Comparison of ENCODE assay signal across 2 cellular contexts in genomic region chr3:156558389-156558788, GRCh38.
TF ChIP-seq lines count a peak whose summit lies in the region.

No MANE protein-coding gene starts in this region.

TF ChIP-seq in HCT116, 20 proteins besides CTCF, POLR2A, EP300 and RAD21 (continued from another document):
- TF ChIP-seq REST (IDR thresholded peaks at IDR 0.05; ENCODE audit: low read depth) (no peak), EGR1 (IDR thresholded peaks at IDR 0.05; ENCODE audit: low read depth) (no peak), SRF (IDR thresholded peaks at IDR 0.05; ENCODE audit: low read depth) (no peak), MAX (IDR thresholded peaks at IDR 0.05) (no peak), ZBTB33 (IDR thresholded peaks at IDR 0.05; ENCODE audit: extremely low read depth, insufficient replicate concordance, low read length) (no peak), YY1 (IDR thresholded peaks at IDR 0.05; ENCODE audit: extremely low read depth, insufficient replicate concordance, low read depth, low read length) (no peak), FOSL1 (IDR thresholded peaks at IDR 0.05; ENCODE audit: low read depth) (no peak), POLR2AphosphoS5 (IDR thresholded peaks at IDR 0.05; ENCODE audit: low read depth, low read length) (no peak), TCF7L2 (IDR thresholded peaks at IDR 0.05; ENCODE audit: borderline replicate concordance, extremely low read depth, insufficient read depth, insufficient read length) (no peak), SIN3A (IDR thresholded peaks at IDR 0.05; ENCODE audit: low read depth) (no peak), JUND (IDR thresholded peaks at IDR 0.05) (no peak), EZH2phosphoT487 (IDR thresholded peaks at IDR 0.05; ENCODE audit: borderline replicate concordance) (no peak), CEBPB (IDR thresholded peaks at IDR 0.05; ENCODE audit: low read depth) (no peak), ATF3 (IDR thresholded peaks at IDR 0.05) (no peak), ZFX (IDR thresholded peaks at IDR 0.05) (no peak)

TF ChIP-seq in K562, 482 proteins besides CTCF, POLR2A, EP300 and RAD21 (continues in another document):
- TF ChIP-seq ZBTB26 (CRISPR knock-in tag; IDR thresholded peaks at IDR 0.05): no peak
- TF ChIP-seq BHLHE40 (IDR thresholded peaks at IDR 0.05; ENCODE audit: low read length): 0 out of 2 replicates have a peak, but pooled peaks have one; percentile 27
- TF ChIP-seq SOX6 (IDR thresholded peaks at IDR 0.05): peak; percentile 38; the same call in 1 of the 2 replicates
- no peak for TF ChIP-seq HEY1 (CRISPR knock-in tag; IDR thresholded peaks at IDR 0.05; ENCODE audit: borderline replicate concordance)
- no peak for TF ChIP-seq ERF (CRISPR knock-in tag; IDR thresholded peaks at IDR 0.05)
- no peak for TF ChIP-seq SMAD3 (CRISPR knock-in tag; conservative IDR thresholded peaks at IDR 0.05)
- no peak for TF ChIP-seq SFPQ (IDR thresholded peaks at IDR 0.05; ENCODE audit: low read depth, low read length)
- no peak; a peak in 1 of 4 replicates for TF ChIP-seq TBL1XR1 (IDR thresholded peaks at IDR 0.05; ENCODE audit: low read length in 2 of 2)
- TF ChIP-seq ZNF75A (CRISPR knock-in tag; IDR thresholded peaks at IDR 0.05): no peak
- TF ChIP-seq HDAC1 (IDR thresholded peaks at IDR 0.05): peak in 1 of 2 experiments; percentile 36; a peak in 1 of 4 replicates
- no peak for TF ChIP-seq ZNF780A (CRISPR knock-in tag; IDR thresholded peaks at IDR 0.05)
- 0 out of 2 replicates have a peak, but pooled peaks have one; percentile 27 for TF ChIP-seq NFIC (IDR thresholded peaks at IDR 0.05)
- peak; percentile 54; the same call in 1 of the 2 replicates for TF ChIP-seq SMARCA5 (IDR thresholded peaks at IDR 0.05)
- 0 out of 2 replicates have a peak, but pooled peaks have one; percentile 10 for TF ChIP-seq ZNF24 (IDR thresholded peaks at IDR 0.05)
- TF ChIP-seq ID3 (CRISPR knock-in tag; IDR thresholded peaks at IDR 0.05): no peak
- 0 out of 2 replicates have a peak, but pooled peaks have one; percentile 31 for TF ChIP-seq ID3 (tag; IDR thresholded peaks at IDR 0.05)
- no peak for TF ChIP-seq UBTF (IDR thresholded peaks at IDR 0.05; ENCODE audit: borderline replicate concordance in 1 of 2, low read depth in 2 of 2, low read length in 2 of 2)
- no peak for TF ChIP-seq CREB5 (CRISPR knock-in tag; IDR thresholded peaks at IDR 0.05)
- no peak for TF ChIP-seq POLR2B (IDR thresholded peaks at IDR 0.05; ENCODE audit: low read depth, partially characterized antibody)
- no peak for TF ChIP-seq ZNF217 (CRISPR knock-in tag; IDR thresholded peaks at IDR 0.05)
- TF ChIP-seq POU5F1 (IDR thresholded peaks at IDR 0.05; ENCODE audit: borderline replicate concordance, low read depth, low read length, partially characterized antibody): no peak
- TF ChIP-seq TEAD4 (IDR thresholded peaks at IDR 0.05; ENCODE audit: low read length): peak; percentile 60
- TF ChIP-seq TEAD4 (CRISPR knock-in tag; IDR thresholded peaks at IDR 0.05; ENCODE audit: borderline replicate concordance): no peak
- TF ChIP-seq DPF2 (IDR thresholded peaks at IDR 0.05): peak; percentile 82
- peak; percentile 59; the same call in 1 of the 2 replicates for TF ChIP-seq NBN (IDR thresholded peaks at IDR 0.05; ENCODE audit: low read depth)
- TF ChIP-seq NKRF (IDR thresholded peaks at IDR 0.05; ENCODE audit: borderline replicate concordance): no peak
- 0 out of 4 replicates have a peak, but pooled peaks of 1 of the 2 experiments have one; percentile 49 for TF ChIP-seq NONO (IDR thresholded peaks at IDR 0.05; ENCODE audit: low read depth in 2 of 2, low read length in 1 of 2)
- peak; percentile 67 for TF ChIP-seq CBFA2T3 (IDR thresholded peaks at IDR 0.05)
- TF ChIP-seq, protein P1, sequence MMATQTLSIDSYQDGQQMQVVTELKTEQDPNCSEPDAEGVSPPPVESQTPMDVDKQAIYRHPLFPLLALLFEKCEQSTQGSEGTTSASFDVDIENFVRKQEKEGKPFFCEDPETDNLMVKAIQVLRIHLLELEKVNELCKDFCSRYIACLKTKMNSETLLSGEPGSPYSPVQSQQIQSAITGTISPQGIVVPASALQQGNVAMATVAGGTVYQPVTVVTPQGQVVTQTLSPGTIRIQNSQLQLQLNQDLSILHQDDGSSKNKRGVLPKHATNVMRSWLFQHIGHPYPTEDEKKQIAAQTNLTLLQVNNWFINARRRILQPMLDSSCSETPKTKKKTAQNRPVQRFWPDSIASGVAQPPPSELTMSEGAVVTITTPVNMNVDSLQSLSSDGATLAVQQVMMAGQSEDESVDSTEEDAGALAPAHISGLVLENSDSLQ (IDR thresholded peaks at IDR 0.05): 0 out of 2 replicates have a peak, but pooled peaks have one; percentile 39
- TF ChIP-seq SLC30A9 (CRISPR knock-in tag; IDR thresholded peaks at IDR 0.05): no peak
- TF ChIP-seq E2F8 (IDR thresholded peaks at IDR 0.05; ENCODE audit: low read depth, partially characterized antibody): no peak
- TF ChIP-seq RCOR1 (IDR thresholded peaks at IDR 0.05; ENCODE audit: borderline replicate concordance in 1 of 2, low read depth in 2 of 2, low read length in 2 of 2): peak in 1 of 2 experiments; percentile 47; a peak in 1 of 4 replicates
- no peak for TF ChIP-seq ZNF583 (CRISPR knock-in tag; IDR thresholded peaks at IDR 0.05)
- peak; percentile 48; the same call in 1 of the 2 replicates for TF ChIP-seq TCF3 (CRISPR knock-in tag; IDR thresholded peaks at IDR 0.05)
- peak; percentile 32; the same call in 1 of the 2 replicates for TF ChIP-seq CHAMP1 (IDR thresholded peaks at IDR 0.05)
- no peak for TF ChIP-seq SMAD2 (IDR thresholded peaks at IDR 0.05; ENCODE audit: low read depth, low read length)
- TF ChIP-seq MEIS2 (IDR thresholded peaks at IDR 0.05; ENCODE audit: partially characterized antibody): peak; percentile 10
- no peak for TF ChIP-seq PHTF2 (CRISPR knock-in tag; IDR thresholded peaks at IDR 0.05)
- peak in 1 of 2 experiments; percentile 49; a peak in 1 of 4 replicates for TF ChIP-seq ARNT (IDR thresholded peaks at IDR 0.05)
- TF ChIP-seq, protein P2, sequence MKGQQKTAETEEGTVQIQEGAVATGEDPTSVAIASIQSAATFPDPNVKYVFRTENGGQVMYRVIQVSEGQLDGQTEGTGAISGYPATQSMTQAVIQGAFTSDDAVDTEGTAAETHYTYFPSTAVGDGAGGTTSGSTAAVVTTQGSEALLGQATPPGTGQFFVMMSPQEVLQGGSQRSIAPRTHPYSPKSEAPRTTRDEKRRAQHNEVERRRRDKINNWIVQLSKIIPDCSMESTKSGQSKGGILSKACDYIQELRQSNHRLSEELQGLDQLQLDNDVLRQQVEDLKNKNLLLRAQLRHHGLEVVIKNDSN (CRISPR knock-in tag; IDR thresholded peaks at IDR 0.05): no peak
- peak; percentile 66 for TF ChIP-seq SMARCA4 (IDR thresholded peaks at IDR 0.05)
- peak; percentile 20; the same call in 1 of the 2 replicates for TF ChIP-seq EP400 (IDR thresholded peaks at IDR 0.05)
- 0 out of 2 replicates have a peak, but pooled peaks have one; percentile 38 for TF ChIP-seq CC2D1A (IDR thresholded peaks at IDR 0.05)
